2 cellular contexts compared by ENCODE assay signal in genomic region chr13:77784531-77784930, GRCh38.
TF ChIP-seq lines count a peak whose summit lies in the region.

No MANE protein-coding gene starts in this region.

TF ChIP-seq in GM23338, 12 proteins besides CTCF, POLR2A, EP300 and RAD21:
- no peak for TF ChIP-seq NANOG (IDR thresholded peaks at IDR 0.05; ENCODE audit: borderline replicate concordance)
- no peak for TF ChIP-seq EZH2 (IDR thresholded peaks at IDR 0.05; ENCODE audit: low read depth, unreplicated experiment)
- no peak for TF ChIP-seq CREB1 (CRISPR knock-in tag; IDR thresholded peaks at IDR 0.05; ENCODE audit: low read depth)
- TF ChIP-seq ZNF114 (CRISPR knock-in tag; IDR thresholded peaks at IDR 0.05) = no peak
- TF ChIP-seq JUNB (IDR thresholded peaks at IDR 0.05; ENCODE audit: unreplicated experiment) = no peak
- no peak for TF ChIP-seq ZNF331 (CRISPR knock-in tag; IDR thresholded peaks at IDR 0.05; ENCODE audit: low read depth)
- no peak for TF ChIP-seq POLR2AphosphoS5 (IDR thresholded peaks at IDR 0.05; ENCODE audit: low read depth)

TF ChIP-seq in HepG2, 621 proteins besides CTCF, POLR2A, EP300 and RAD21:
- no peak for TF ChIP-seq ZNF383 (CRISPR knock-in tag; IDR thresholded peaks at IDR 0.05; ENCODE audit: borderline replicate concordance)
- no peak for TF ChIP-seq HDAC2 (CRISPR knock-in tag; IDR thresholded peaks at IDR 0.05)
- no peak for TF ChIP-seq PHF5A (CRISPR knock-in tag; IDR thresholded peaks at IDR 0.05; ENCODE audit: low read depth, unreplicated experiment)
- TF ChIP-seq DZIP1 (CRISPR knock-in tag; IDR thresholded peaks at IDR 0.05) = no peak
- no peak for TF ChIP-seq MAZ (IDR thresholded peaks at IDR 0.05; ENCODE audit: borderline replicate concordance, low read depth, low read length)
- TF ChIP-seq MAZ (CRISPR knock-in tag; IDR thresholded peaks at IDR 0.05; ENCODE audit: low read depth) = no peak
- no peak for TF ChIP-seq IKZF4 (CRISPR knock-in tag; IDR thresholded peaks at IDR 0.05; ENCODE audit: borderline replicate concordance, low read depth, not compliant biosample characterization)
- TF ChIP-seq ZHX2 (IDR thresholded peaks at IDR 0.05; ENCODE audit: low read depth) = no peak
- no peak for TF ChIP-seq ZHX2 (CRISPR knock-in tag; IDR thresholded peaks at IDR 0.05; ENCODE audit: borderline replicate concordance)
- no peak for TF ChIP-seq ZBTB25 (CRISPR knock-in tag; IDR thresholded peaks at IDR 0.05)
- TF ChIP-seq MED1 (CRISPR knock-in tag; IDR thresholded peaks at IDR 0.05) = no peak
- no peak for TF ChIP-seq TOE1 (CRISPR knock-in tag; IDR thresholded peaks at IDR 0.05)
- no peak for TF ChIP-seq BRCA1 (CRISPR knock-in tag; IDR thresholded peaks at IDR 0.05)
TF ChIP-seq in HepG2: peak in this region for 0.
